8 cellular contexts compared by ENCODE assay signal in the genomic region with DNA sequence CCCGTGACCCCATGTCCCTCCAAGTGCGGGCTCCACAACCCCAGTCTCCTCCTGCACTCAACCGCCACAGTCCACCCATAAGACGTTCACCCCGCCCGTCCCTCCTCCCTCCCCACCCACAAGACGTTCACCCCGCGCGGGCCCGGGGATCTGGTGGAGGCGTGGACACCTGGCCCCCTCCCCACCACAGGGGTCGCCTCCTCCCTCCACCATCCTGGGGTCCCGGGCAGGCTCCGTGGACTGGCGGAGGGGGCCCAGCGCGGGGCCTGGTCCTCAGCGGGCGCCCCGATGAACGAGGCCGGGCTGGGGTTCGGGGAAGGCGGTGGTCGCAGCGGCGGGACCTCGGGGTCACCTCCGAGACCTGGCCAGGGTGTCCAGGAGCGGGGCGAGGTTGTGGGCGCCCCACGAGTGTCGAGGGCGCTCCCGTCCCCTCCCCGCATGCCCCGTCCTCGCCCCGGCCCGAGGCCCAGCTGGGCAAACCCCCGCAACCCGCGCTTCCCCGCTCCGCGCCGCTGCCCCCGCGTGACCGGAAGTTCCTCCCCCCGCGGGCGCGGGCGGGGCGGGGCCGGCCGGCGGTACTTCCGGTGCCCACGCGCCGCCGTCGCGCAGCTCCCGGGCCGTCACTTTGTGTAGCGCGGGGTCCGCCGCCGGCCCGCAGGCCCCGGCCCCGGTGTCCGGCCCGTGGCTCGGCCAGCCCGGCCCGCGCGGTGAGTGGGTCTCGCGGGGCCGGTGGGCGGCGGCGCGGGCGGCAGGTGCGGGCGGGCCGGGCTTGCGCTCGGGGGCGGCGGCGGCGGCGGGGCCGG. TPM values are rescaled to one million over a fixed set of nuclear protein-coding genes. Genes with fewer than 3 reads are reported as not detected.
A peak's percentile ranks its signal among the peaks of the same experiment; 100 is the strongest.
DNase-seq lines count a peak whose midpoint lies in the region; ATAC-seq, FAIRE-seq and TF ChIP-seq lines count a peak whose summit lies in the region.

A gene (plus strand): TSS at position 578 of the 803 bp plus-strand sequence. CDS start 5,092 bp downstream, outside the sequence.

- no CpG with 5 or more reads among the region's 104 CpGs for WGBS in gastroesophageal sphincter (ENCODE audit: low coverage in 1 of 2), 2 donors

- in situ Hi-C loops in ACHN (cut with HindIII; ENCODE audit: low pct_ligation_motif_present, low pct_unique_long_range_greater_than_20kb, low sequenced_read_pairs): no loop called here

- peak; percentile 66 to 82 for TF ChIP-seq POLR2A in gastroesophageal sphincter (IDR thresholded peaks at IDR 0.05)

- peak within 1 kb of the TSS; percentile 44 to 92 (median 82) for H3K27ac ChIP-seq in gastroesophageal sphincter
- peak within 1 kb of the TSS; percentile 96 for H3K27ac ChIP-seq in neutrophil
- peak within 1 kb of the TSS; percentile 38 for H3K27ac ChIP-seq in temporal lobe (ENCODE audit: low read depth, low read length)

- peaks cover 0 to 45% (median 17%) of the 10 kb centered on the region in 3 donors for H3K4me1 ChIP-seq in gastroesophageal sphincter
- H3K4me1 ChIP-seq in neutrophil (ENCODE audit: control insufficient read depth in 1 of 2, insufficient read depth in 1 of 2, low read depth in 1 of 2, low read length in 1 of 2): peaks cover 45 to 50% of the 10 kb centered on the region in 2 experiments

- ATAC-seq in GM18519 (IDR thresholded peaks at IDR 0.05; ENCODE audit: low FRiP score, unreplicated experiment) (peak; percentile 46), HG03039 (IDR thresholded peaks at IDR 0.05; ENCODE audit: unreplicated experiment) (peak; percentile 75), gastroesophageal sphincter (peak; percentile 78)

- TF ChIP-seq CTCF in gastroesophageal sphincter (IDR thresholded peaks at IDR 0.05) (no peak), neutrophil (IDR thresholded peaks at IDR 0.05) (no peak)

- peaks cover 0 to 27% of the 10 kb centered on the region in 2 donors for H3K36me3 ChIP-seq in gastroesophageal sphincter
- peaks cover 24% of the 10 kb centered on the region for H3K36me3 ChIP-seq in neutrophil

- TF ChIP-seq EP300 in gastroesophageal sphincter (IDR thresholded peaks at IDR 0.05): no peak

- peak within 1 kb of the TSS; percentile 95 to 97 for H3K4me3 ChIP-seq in gastroesophageal sphincter
- peak within 1 kb of the TSS; percentile 72 to 79 for H3K4me3 ChIP-seq in neutrophil (ENCODE audit: low read depth in 1 of 2, low read length in 1 of 2)

- no peaks in the 10 kb centered on the region for H3K9me3 ChIP-seq in gastroesophageal sphincter
- no peaks in the 10 kb centered on the region for H3K9me3 ChIP-seq in neutrophil

- DNase-seq in ACHN (peak; percentile 68), RCC 7860 (ENCODE audit: low spot score) (peak; percentile 12)
- peak; percentile 88 for DNase-seq in activated effector memory CD4-positive, alpha-beta T cell treated with anti-CD3 and anti-CD28 coated beads, Interleukin-2, amount 50 U/mL, for 16 hours

- H3K27me3 ChIP-seq in gastroesophageal sphincter (no peaks in the 10 kb centered on the region), neutrophil (no peaks in the 10 kb centered on the region)

- FAIRE-seq in RCC 7860 (lab: Jason Lieb, UNC): no peak

RNA-seq across cellular contexts. Expression of the gene that starts here (rescaled TPM):
- total RNA-seq in gastroesophageal sphincter (10 to 100 TPM; 21.9 to 32.8 (median 26.0) TPM), temporal lobe (18.4 TPM)

Comparison
In these comparisons a context has a peak if more than half of its experiments do, and no peak if none do; other contexts are left out.
1. Peak in every context shown above with its lines: DNase-seq, ATAC-seq, H3K4me3 ChIP-seq and H3K27ac ChIP-seq.
2. DNase-seq: peak in every context shown above with its lines; median percentile 88 in activated effector memory CD4-positive, alpha-beta T cell treated with anti-CD3 and anti-CD28 coated beads, Interleukin-2, amount 50 U/mL, for 16 hours; 68 in ACHN; 12 in RCC 7860.
3. H3K27ac ChIP-seq: peak in every context shown above with its lines; median percentile 96 in neutrophil; 82 in gastroesophageal sphincter; 38 in temporal lobe.